ENCODE assay signal across 10 cellular contexts in the genomic region with DNA sequence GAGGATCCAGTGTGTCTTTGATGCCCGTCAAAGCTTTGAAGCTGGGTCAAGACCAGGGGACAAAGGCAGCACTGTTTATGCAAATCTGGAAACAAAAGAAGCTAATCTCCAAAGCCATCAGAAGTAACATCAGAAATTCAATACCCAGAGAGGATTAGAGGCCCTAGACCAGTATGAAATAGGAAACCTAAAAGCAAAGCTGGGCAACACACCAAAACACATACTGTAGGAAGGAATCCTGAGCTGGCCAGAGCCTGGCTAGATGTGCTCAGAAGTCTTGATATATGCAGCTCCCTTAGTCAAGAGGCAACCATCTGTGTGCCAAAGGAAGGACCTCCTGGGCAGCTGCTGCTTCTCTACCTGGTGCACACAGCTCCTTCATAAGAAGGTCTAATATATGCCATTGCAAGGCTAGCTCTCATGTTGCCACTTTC. TPM values are rescaled to one million over a fixed set of nuclear protein-coding genes. Genes with fewer than 3 reads are reported as not detected.
DNase-seq lines count a peak whose midpoint lies in the region; ATAC-seq, FAIRE-seq and TF ChIP-seq lines count a peak whose summit lies in the region.
"Had no signal": no experiment of that assay in that cellular context is flagged by ENCODE, and none has a peak within 500 bp of the region (broad histone marks: within the 10 kb centered on the region; RNA-seq: fewer than 3 reads in every experiment).

No MANE protein-coding gene starts in this region.

- TF ChIP-seq POLR2A in H54 (IDR thresholded peaks at IDR 0.05; ENCODE audit: low read depth, low read length): no peak

- no peak for TF ChIP-seq CTCF in WTC11 (IDR thresholded peaks at IDR 0.05)

- peaks cover 33% of the 10 kb centered on the region for H3K4me1 Mint-ChIP-seq in WTC11

- CTCF ChIA-PET in WTC11 (lab: Charles Lee): interaction anchor here (0.5 to 0.9 kb wide), 2 partner anchors 109 to 368 kb away, joined by 3 to 5 read pairs; no protein-coding TSS in a partner anchor

- H3K27me3 Mint-ChIP-seq in WTC11 (ENCODE audit: low read depth): peaks cover 51% of the 10 kb centered on the region

- FAIRE-seq in HTR-8/SVneo (lab: Jason Lieb, UNC) (peak; percentile 13), H54 (lab: Jason Lieb, UNC) (no peak)
- FAIRE-seq: islet of Langerhans had no signal

- peak; percentile 87 for ATAC-seq in WTC11
- ATAC-seq in GM18519 (IDR thresholded peaks at IDR 0.05; ENCODE audit: low FRiP score, unreplicated experiment): no peak
- no peak for ATAC-seq in GM19463 (IDR thresholded peaks at IDR 0.05; ENCODE audit: unreplicated experiment)

- DNase-seq in AG08396 (ENCODE audit: low spot score): peak; percentile 65
- peak; percentile 44 for DNase-seq in HTR-8/SVneo (ENCODE audit: insufficient read length, low spot score)
- DNase-seq in WTC11 (ENCODE audit: low spot score): no peak
- peak; percentile 77 for DNase-seq in left kidney (ENCODE audit: low read depth, low spot score)
- no peak for DNase-seq in AML-193 (lab: John Stamatoyannopoulos, UW)
- no peak for DNase-seq in H54 (ENCODE audit: insufficient read length, low spot score)
- DNase-seq: activated CD4-positive, CD25-positive, alpha-beta regulatory T cell had no signal

- H3K9me3 Mint-ChIP-seq in WTC11: no peaks in the 10 kb centered on the region

- H3K36me3 Mint-ChIP-seq in WTC11: no peaks in the 10 kb centered on the region

- POLR2A ChIA-PET in WTC11 (lab: Charles Lee): interaction anchor here (0.6 to 1.1 kb wide), 2 partner anchors 13 to 87 kb away, joined by 3 read pairs; partner anchors contain the start of gene COLGALT2

- no peak overlapping the region for H3K4me3 Mint-ChIP-seq in WTC11

- H3K27ac Mint-ChIP-seq in WTC11: no peak overlapping the region

TF ChIP-seq in WTC11, 78 proteins besides CTCF, POLR2A, EP300 and RAD21:
- TF ChIP-seq TCF7 (CRISPR knock-in tag; IDR thresholded peaks at IDR 0.05; ENCODE audit: low read depth) (no peak), OVOL2 (CRISPR knock-in tag; IDR thresholded peaks at IDR 0.05; ENCODE audit: borderline replicate concordance) (no peak), SP1 (CRISPR knock-in tag; conservative IDR thresholded peaks at IDR 0.05) (no peak)
TF ChIP-seq in WTC11: peak in this region for 0.

RNA-seq across cellular contexts. Expression of gene COLGALT2, which starts 12.3 kb away (rescaled TPM):
- total RNA-seq in WTC11 (2021): 1.5 to 2.1 TPM (median 1.5 TPM) in 3 replicates

RNA-seq across cellular contexts. Expression of gene TSEN15, which starts 26.3 kb away (rescaled TPM):
- total RNA-seq in WTC11 (2021): 22.1 to 24.6 TPM (median 23.8 TPM) in 3 replicates

Comparison
In these comparisons a context has a peak if more than half of its experiments do, and no peak if none do; other contexts are left out.
1. DNase-seq: peak in AG08396 (single experiment), HTR-8/SVneo (single experiment) and left kidney (single experiment); none in WTC11 (single experiment), AML-193 (0 of 2) and H54 (single experiment).